ENCODE assay signal across 26 cellular contexts in the genomic region with DNA sequence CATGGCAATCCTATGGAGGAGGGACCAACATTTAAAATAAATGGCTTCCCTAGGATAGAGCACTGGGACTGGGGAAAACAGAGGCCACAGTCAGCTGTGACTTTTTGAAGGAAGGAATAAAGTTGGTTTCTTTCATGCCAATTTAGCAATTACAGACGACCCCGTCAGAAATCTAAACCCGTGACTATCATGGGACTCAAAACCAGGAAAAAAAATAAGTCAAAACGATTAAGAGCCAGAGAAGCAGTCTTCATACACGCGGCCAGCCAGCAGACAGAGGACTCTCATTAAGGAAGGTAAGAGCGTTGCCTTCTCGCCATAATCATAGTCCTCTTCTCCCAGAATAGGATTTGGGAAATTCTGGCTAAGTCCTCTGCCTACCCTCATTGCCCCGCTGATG. TPM values are rescaled to one million over a fixed set of nuclear protein-coding genes. Genes with fewer than 3 reads are reported as not detected.
"Had no signal": no experiment of that assay in that cellular context is flagged by ENCODE, and none has a peak within 500 bp of the region (broad histone marks: within the 10 kb centered on the region; RNA-seq: fewer than 3 reads in every experiment).

A gene with protein sequence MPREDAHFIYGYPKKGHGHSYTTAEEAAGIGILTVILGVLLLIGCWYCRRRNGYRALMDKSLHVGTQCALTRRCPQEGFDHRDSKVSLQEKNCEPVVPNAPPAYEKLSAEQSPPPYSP (plus strand): TSS at position 249 of the 400 bp plus-strand sequence. CDS start 1,586 bp downstream, outside the sequence.

- H3K27me3 Mint-ChIP-seq: IgD-negative memory B cell had no signal

- DNase-seq: KBM-7, MV-4-11, NCI-H1048, NCI-H1105, NCI-H1417, NCI-H146, NCI-H1694 treated with DMSO at 0.1 percent for 48 hours, NCI-H1930, NCI-H2081, NCI-H2107, NCI-H2227 treated with DMSO at 0.1 percent for 48 hours, NCI-H524, NCI-H69, NCI-H774, OCI-M1, PC-9, Peyer's patch, SHP77 treated with DMSO at 0.1 percent for 48 hours, SJCRH30 had no signal

- ATAC-seq: HepG2, Right ventricle myocardium inferior had no signal

- H3K4me1 Mint-ChIP-seq: IgD-negative memory B cell had no signal

- H3K27me3 ChIP-seq: Peyer's patch, SJCRH30 had no signal

- H3K4me2 ChIP-seq: PC-9 had no signal

- H3K9me3 Mint-ChIP-seq: IgD-negative memory B cell had no signal

- H3K4me1 ChIP-seq: Peyer's patch had no signal

- H2AFZ ChIP-seq: PC-9 had no signal

- H3K27ac ChIP-seq: PC-9, Peyer's patch, SJCRH30, SK-N-MC had no signal

- H3K9me3 ChIP-seq: Peyer's patch, SJCRH30 had no signal

- H3K36me3 ChIP-seq: Peyer's patch, SJCRH30 had no signal

- H3K4me3 ChIP-seq: PC-9, Peyer's patch, SJCRH30, SK-N-MC had no signal

- H3K4me3 Mint-ChIP-seq: IgD-negative memory B cell had no signal

RNA-seq across cellular contexts. Expression of the gene that starts here (rescaled TPM):
- total RNA-seq: MCF 10A, NCI-H460, PC-9, Peyer's patch, Right ventricle myocardium inferior, RPMI7951 had no signal
- polyA plus RNA-seq: IgD-negative memory B cell had no signal
